In the genomic region with DNA sequence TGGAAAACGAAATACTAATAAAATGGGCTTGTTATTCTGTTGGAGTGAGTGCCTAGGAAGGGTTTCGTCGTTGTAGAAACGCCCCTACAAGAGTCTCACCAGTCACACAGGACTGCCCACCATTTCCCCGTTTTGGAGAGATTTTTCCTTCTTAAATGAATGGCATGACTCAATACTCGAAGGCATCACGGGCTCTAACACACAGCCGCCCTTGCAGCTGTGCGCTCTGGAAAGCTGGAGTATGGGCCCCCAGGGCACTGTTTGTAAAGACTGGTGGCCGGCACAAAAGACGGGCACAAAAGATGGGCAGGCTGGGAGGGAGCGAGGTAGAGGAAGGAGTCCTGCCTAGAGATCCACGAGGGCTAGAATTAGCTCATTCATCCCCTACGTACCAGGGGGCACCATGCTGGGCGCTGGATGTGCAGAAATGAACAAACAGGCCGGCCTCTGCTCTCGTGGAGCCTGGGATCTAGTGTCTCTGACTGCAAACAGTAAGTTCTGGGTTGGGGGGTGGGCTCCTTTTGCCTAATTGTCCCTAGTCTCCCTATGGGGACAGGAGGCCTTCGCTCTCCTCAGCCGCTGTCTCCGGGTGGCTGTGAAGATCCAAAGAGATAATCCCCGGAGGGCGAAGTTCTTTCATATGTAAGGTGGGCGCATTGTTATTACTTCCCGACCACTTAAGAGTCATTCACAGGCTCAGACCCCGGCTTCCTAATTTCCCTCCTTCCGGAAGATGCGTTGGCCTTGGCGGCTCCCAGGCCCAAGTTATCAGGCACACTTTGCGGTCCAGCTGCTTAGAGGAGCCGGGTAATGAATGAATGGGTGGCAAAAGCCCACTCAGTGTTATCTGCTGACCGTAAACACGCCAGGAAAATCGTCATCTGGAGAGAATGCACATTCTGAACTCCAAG, we compare ENCODE assay signal across 14 cellular contexts. TPM values are rescaled to one million over a fixed set of nuclear protein-coding genes. Genes with fewer than 3 reads are reported as not detected.
DNase-seq lines count a peak whose midpoint lies in the region; ATAC-seq, FAIRE-seq and TF ChIP-seq lines count a peak whose summit lies in the region.
"Had no signal": no experiment of that assay in that cellular context is flagged by ENCODE, and none has a peak within 500 bp of the region (broad histone marks: within the 10 kb centered on the region; RNA-seq: fewer than 3 reads in every experiment).

No MANE protein-coding gene starts in this region.

- peak overlapping the region in 1 of 10 experiments; percentile 56; a peak in 2 of 20 replicates for H3K4me3 ChIP-seq in BLaER1 treated with 17β-estradiol and CSF1 and Interleukin-3, amounts not matched to agents 10 nM and 100 nM
- peak overlapping the region; percentile 70 for H3K4me3 ChIP-seq in HUES48 (ENCODE audit: low read depth, low read length)
- H3K4me3 ChIP-seq in H1 (ENCODE audit: extremely low read depth in 1 of 4, insufficient read depth in 2 of 4, low read depth in 3 of 4, low read length in 4 of 4), result peak overlapping the region; percentile 80 to 94 (median 94)
- H3K4me3 ChIP-seq in upper lobe of right lung, result no peak overlapping the region

- POLR2A ChIA-PET in H1 (lab: Charles Lee; ENCODE audit: partially characterized antibody), result interaction anchor here (0.6 to 5.1 kb wide), 35 partner anchors 9 to 954 kb away, joined by 3 to 77 read pairs (median 4); a partner anchor contains a TSS

- peak overlapping the region; percentile 88 for H2BK12ac ChIP-seq in H1 (ENCODE audit: low read depth, low read length)

- no peak overlapping the region for H2AFZ ChIP-seq in H1 (ENCODE audit: low read length)

- H3K4me2 ChIP-seq in BLaER1 treated with 17β-estradiol and CSF1 and Interleukin-3, amounts not matched to agents 10 nM and 100 nM, result peak overlapping the region in 6 of 11 experiments; percentile 50 to 99 (median 92); a peak in 7 of 22 replicates
- peak overlapping the region; percentile 85 to 96 for H3K4me2 ChIP-seq in H1 (ENCODE audit: insufficient read depth in 1 of 2, low read depth in 2 of 2, low read length in 2 of 2)

- H3K4me3 Mint-ChIP-seq in nephron, result peak overlapping the region; percentile 95 to 99 (median 97)

- H4K91ac ChIP-seq in H1 (replicated peaks; ENCODE audit: insufficient read length, low read length), result peak overlapping the region; percentile 98

- H4K20me1 ChIP-seq in BLaER1 treated with 17β-estradiol and CSF1 and Interleukin-3, amounts not matched to agents 10 nM and 100 nM, result peaks cover 0 to 42% (median 24%) of the 10 kb centered on the region in 11 experiments; a peak in 16 of 22 replicates
- peaks cover 3 to 7% of the 10 kb centered on the region in 2 experiments for H4K20me1 ChIP-seq in H1 (replicated peaks in 1 of 2; ENCODE audit: control insufficient read depth in 1 of 2, insufficient read depth in 2 of 2, low read length in 2 of 2)

- no peak for TF ChIP-seq RAD21 in H1 (IDR thresholded peaks at IDR 0.05 in 1 of 2, conservative IDR thresholded peaks at IDR 0.05 in 1 of 2; ENCODE audit: low read depth in 2 of 2, low read length in 2 of 2)

- H3K4me1 Mint-ChIP-seq in nephron, result peaks cover 60% of the 10 kb centered on the region

- FAIRE-seq in H1 (lab: Jason Lieb, UNC), result peak; percentile 92
- FAIRE-seq: bronchial epithelial cell, RCC 7860 had no signal

- H3K14ac ChIP-seq in H1 (ENCODE audit: insufficient read length), result no peak overlapping the region

- H3K27me3 ChIP-seq in BLaER1 treated with 17β-estradiol and CSF1 and Interleukin-3, amounts not matched to agents 10 nM and 100 nM, result peaks cover 72 to 85% (median 76%) of the 10 kb centered on the region in 11 experiments
- peaks cover 40% of the 10 kb centered on the region for H3K27me3 ChIP-seq in HUES48 (ENCODE audit: control insufficient read depth, insufficient read depth, low read length)
- H3K27me3 ChIP-seq in H1 (replicated peaks in 1 of 4; ENCODE audit: control insufficient read depth in 3 of 4, extremely low read depth in 1 of 4, insufficient read depth in 3 of 4, low read length in 3 of 4), result peaks cover 0 to 11% (median 8%) of the 10 kb centered on the region in 4 experiments; a peak in 5 of 7 replicates
- H3K27me3 ChIP-seq in upper lobe of right lung, result peaks cover 74% of the 10 kb centered on the region

- peak overlapping the region; percentile 93 for H2BK120ac ChIP-seq in H1 (replicated peaks; ENCODE audit: low read depth, low read length)

- no peak overlapping the region for H3K23ac ChIP-seq in H1 (ENCODE audit: insufficient read length)

- peaks cover 13 to 20% (median 16%) of the 10 kb centered on the region in 10 experiments for H3K4me1 ChIP-seq in BLaER1 treated with 17β-estradiol and CSF1 and Interleukin-3, amounts not matched to agents 10 nM and 100 nM
- H3K4me1 ChIP-seq in HUES48 (ENCODE audit: control insufficient read depth, insufficient read depth, low read length) (peaks cover 37% of the 10 kb centered on the region), H1 (replicated peaks in 1 of 4; ENCODE audit: control insufficient read depth in 3 of 4, insufficient read depth in 4 of 4, low read length in 3 of 4) (peaks cover 0 to 18% (median 14%) of the 10 kb centered on the region in 4 experiments; a peak in 6 of 7 replicates), upper lobe of right lung (peaks cover 30% of the 10 kb centered on the region)

- no peaks in the 10 kb centered on the region for H3K36me3 ChIP-seq in BLaER1 treated with 17β-estradiol and CSF1 and Interleukin-3, amounts not matched to agents 10 nM and 100 nM
- H3K36me3 ChIP-seq in HUES48 (ENCODE audit: control insufficient read depth, insufficient read depth, low read length) (peaks cover 8% of the 10 kb centered on the region), H1 (ENCODE audit: control insufficient read depth in 2 of 4, insufficient read depth in 4 of 4, low read length in 3 of 4) (peaks cover 0 to 7% (median 2%) of the 10 kb centered on the region in 4 experiments; a peak in 3 of 8 replicates), upper lobe of right lung (no peaks in the 10 kb centered on the region)
- H3K36me3 ChIP-seq: heart left ventricle had no signal

- 2% methylated on average over 33 of the region's 33 CpGs; no CpG with 5 or more reads in 1 of the 2 experiments for WGBS in H1 (ENCODE audit: extremely low coverage in 1 of 2, insufficient coverage in 1 of 2, insufficient read length in 1 of 2, insufficient replicate concordance in 2 of 2, low coverage in 1 of 2, low lambda C conversion rate in 2 of 2, missing lambda C conversion rate in 1 of 2), 2 experiments

- TF ChIP-seq CTCF in H1 (IDR thresholded peaks at IDR 0.05; ENCODE audit: control extremely low read depth in 1 of 3, insufficient read depth in 1 of 3, low read depth in 1 of 3, low read length in 3 of 3) (no peak), nephron (IDR thresholded peaks at IDR 0.05; ENCODE audit: unreplicated experiment in 3 of 3) (no peak), upper lobe of right lung (IDR thresholded peaks at IDR 0.05) (no peak)

- no peak overlapping the region for H3K27ac ChIP-seq in BLaER1 treated with 17β-estradiol and CSF1 and Interleukin-3, amounts not matched to agents 10 nM and 100 nM
- peak overlapping the region; percentile 98 for H3K27ac ChIP-seq in HUES48 (ENCODE audit: low read depth, low read length)
- peak overlapping the region; percentile 89 for H3K27ac ChIP-seq in H1 (ENCODE audit: low read depth, low read length)
- H3K27ac ChIP-seq in upper lobe of right lung, result no peak overlapping the region
- H3K27ac ChIP-seq: heart left ventricle had no signal

- H2BK5ac ChIP-seq in H1 (ENCODE audit: low read depth, low read length), result peak overlapping the region; percentile 97

- peaks cover 4 to 34% (median 29%) of the 10 kb centered on the region in 11 experiments; a peak in 20 of 22 replicates for H3K9me3 ChIP-seq in BLaER1 treated with 17β-estradiol and CSF1 and Interleukin-3, amounts not matched to agents 10 nM and 100 nM (replicated peaks in 1 of 11)
- H3K9me3 ChIP-seq in HUES48 (ENCODE audit: control insufficient read depth, insufficient read depth, low read length), result no peaks in the 10 kb centered on the region
- no peaks in the 10 kb centered on the region for H3K9me3 ChIP-seq in H1 (ENCODE audit: insufficient read depth in 2 of 2, low read depth in 1 of 2, low read length in 1 of 2)
- no peaks in the 10 kb centered on the region for H3K9me3 ChIP-seq in upper lobe of right lung
- H3K9me3 ChIP-seq: heart left ventricle had no signal

- H3K79me1 ChIP-seq in H1 (ENCODE audit: low read depth, low read length), result peaks cover 4% of the 10 kb centered on the region; the same call in 1 of the 2 replicates

- peak overlapping the region; percentile 77 for H3K4ac ChIP-seq in H1 (replicated peaks; ENCODE audit: insufficient read length, low read depth, low read length)

- intact Hi-C loops in upper lobe of right lung (cut with DNase I), result no loop called here

- 0 out of 2 replicates have a peak overlapping the region, but pooled peaks have one; percentile 61 for H2BK15ac ChIP-seq in H1 (ENCODE audit: low read length)

- peak overlapping the region; percentile 77; the same call in 1 of the 2 replicates for H2AK5ac ChIP-seq in H1 (ENCODE audit: low read depth, low read length)

- H4K5ac ChIP-seq in H1 (ENCODE audit: insufficient read length, low read depth, low read length), result peak overlapping the region; percentile 52

- H3K27me3 Mint-ChIP-seq in nephron (ENCODE audit: low read depth), result peaks cover 87% of the 10 kb centered on the region

- peak overlapping the region; percentile 72; the same call in 1 of the 2 replicates for H4K8ac ChIP-seq in H1 (ENCODE audit: extremely low read depth, insufficient read depth, low read length)

- peaks cover 32% of the 10 kb centered on the region for H3K23me2 ChIP-seq in H1 (ENCODE audit: low read depth, low read length)

- H3K27ac Mint-ChIP-seq in nephron, result peak overlapping the region; percentile 84 to 95 (median 84)

- H3K9me3 Mint-ChIP-seq in nephron, result no peaks in the 10 kb centered on the region

- no peak for ATAC-seq in upper lobe of right lung
- ATAC-seq: HCT116 had no signal

- no peak overlapping the region for H3K9ac ChIP-seq in BLaER1 treated with 17β-estradiol and CSF1 and Interleukin-3, amounts not matched to agents 10 nM and 100 nM
- H3K9ac ChIP-seq in HUES48 (ENCODE audit: low read depth, low read length) (peak overlapping the region; percentile 79), H1 (replicated peaks in 1 of 4; ENCODE audit: extremely low read depth in 1 of 4, low read depth in 3 of 4, low read length in 3 of 4) (peak overlapping the region; percentile 63 to 90 (median 86))

- H3K56ac ChIP-seq in H1 (replicated peaks; ENCODE audit: insufficient read length, low read depth, low read length), result peak overlapping the region; percentile 94

- DNase-seq in H1 (ENCODE audit: low read depth in 1 of 2, low spot score in 2 of 2) (peak; percentile 85 to 92), MV-4-11 (lab: John Stamatoyannopoulos, UW) (no peak), HuH-7.5 (ENCODE audit: low spot score) (no peak), upper lobe of right lung (no peak)
- DNase-seq in central memory CD4-positive, alpha-beta T cell, result no peak
- DNase-seq: NCI-H187 treated with DMSO at 0.1 percent for 48 hours had no signal

- H3K18ac ChIP-seq in H1 (ENCODE audit: extremely low read depth, low read length), result peak overlapping the region; percentile 94

- peak overlapping the region; percentile 99 for H2BK20ac ChIP-seq in H1 (ENCODE audit: low read length)

- peaks cover 6% of the 10 kb centered on the region for H3K36me3 Mint-ChIP-seq in nephron (ENCODE audit: low read depth)

- TF ChIP-seq POLR2A in H1 (IDR thresholded peaks at IDR 0.05; ENCODE audit: control extremely low read depth in 1 of 2, low read depth in 2 of 2, low read length in 2 of 2), result peak in 1 of 2 experiments; percentile 99; a peak in 2 of 3 replicates

- peaks cover 15 to 38% of the 10 kb centered on the region in 2 experiments for H3K79me2 ChIP-seq in H1 (ENCODE audit: control insufficient read depth in 1 of 2, insufficient read depth in 2 of 2, low read length in 2 of 2)

- peak in 1 of 2 experiments; percentile 95; a peak in 2 of 3 replicates for TF ChIP-seq EP300 in H1 (IDR thresholded peaks at IDR 0.05; ENCODE audit: borderline replicate concordance in 1 of 2, low read depth in 2 of 2, low read length in 2 of 2)

- CTCF ChIA-PET in H1 (lab: Charles Lee; ENCODE audit: partially characterized antibody), result interaction anchor here (0.6 to 9.5 kb wide), 14 partner anchors 8 to 627 kb away, joined by 3 to 117 read pairs (median 4); no protein-coding TSS in a partner anchor

RNA-seq across cellular contexts. Expression of a gene that starts 1.1 kb away (rescaled TPM):
- 342 and 354 TPM in 2 replicates for total RNA-seq in H1 (2021; fragmentation: NEBNext Ultra II Directional; extraction: Animal tissue kit (Norgen Biotek cat#: 25700))
- polyA plus RNA-seq in H1 (2011; rRNA removed), result 108 and 177 TPM in 2 replicates
- polyA plus RNA-seq in H1 (2011; cell fraction: cytosol; rRNA removed), result 73.3 TPM
- 124 TPM for polyA plus RNA-seq in H1 (2011; cell fraction: nucleus; rRNA removed)
- 338 to 388 TPM (median 363 TPM) in 4 replicates for polyA plus RNA-seq in H1 (2012, experiment 1 of 2)
- polyA plus RNA-seq in H1 (2012, experiment 2 of 2), result 372 TPM
- 748 TPM for polyA plus RNA-seq in H1 (2013, experiment 1 of 2)
- 812 TPM for polyA plus RNA-seq in H1 (2013, experiment 2 of 2)
- 54.6 and 56.4 TPM in 2 replicates for polyA minus RNA-seq in H1 (2011; rRNA and poly(A)+ RNA removed)
- polyA minus RNA-seq in H1 (2011; cell fraction: cytosol; rRNA and poly(A)+ RNA removed), result 119 TPM
- polyA minus RNA-seq in H1 (2011; cell fraction: nucleus; rRNA and poly(A)+ RNA removed), result 63.1 TPM
- 12.5 TPM for total RNA-seq in upper lobe of right lung
- total RNA-seq: bronchial epithelial cell, Calu3 had no signal

RNA-seq across cellular contexts. Expression of a gene that starts 30.2 kb away (rescaled TPM):
- 7.3 and 7.9 TPM in 2 replicates for total RNA-seq in H1 (2021; fragmentation: NEBNext Ultra II Directional; extraction: Animal tissue kit (Norgen Biotek cat#: 25700))
- polyA plus RNA-seq in H1 (2011; rRNA removed), result 4.7 and 9.8 TPM in 2 replicates
- polyA plus RNA-seq in H1 (2011; cell fraction: cytosol; rRNA removed), result 7.9 TPM
- polyA plus RNA-seq in H1 (2011; cell fraction: nucleus; rRNA removed), result 8.2 TPM
- polyA plus RNA-seq in H1 (2012, experiment 1 of 2), result 7.0 to 11.4 TPM (median 7.5 TPM) in 4 replicates
- polyA plus RNA-seq in H1 (2012, experiment 2 of 2), result 3.4 TPM
- polyA plus RNA-seq in H1 (2013, experiment 1 of 2), result 5.1 TPM
- 4.8 TPM for polyA plus RNA-seq in H1 (2013, experiment 2 of 2)
- polyA minus RNA-seq in H1 (2011; rRNA and poly(A)+ RNA removed), result 17.9 and 20.3 TPM in 2 replicates
- polyA minus RNA-seq in H1 (2011; cell fraction: cytosol; rRNA and poly(A)+ RNA removed), result 7.5 TPM
- polyA minus RNA-seq in H1 (2011; cell fraction: nucleus; rRNA and poly(A)+ RNA removed), result 29.8 TPM
- total RNA-seq in upper lobe of right lung, result not detected

Comparison
In these comparisons a context has a peak if more than half of its experiments do, and no peak if none do; other contexts are left out.
1. H3K27ac ChIP-seq: peak in HUES48 (single experiment) and H1 (single experiment); none in BLaER1 treated with 17β-estradiol and CSF1 and Interleukin-3, amounts not matched to agents 10 nM and 100 nM (0 of 11) and upper lobe of right lung (single experiment).
2. H3K9ac ChIP-seq: peak in HUES48 (single experiment) and H1 (4 of 4); none in BLaER1 treated with 17β-estradiol and CSF1 and Interleukin-3, amounts not matched to agents 10 nM and 100 nM (0 of 11).
3. DNase-seq: peak in H1 (2 of 2); none in central memory CD4-positive, alpha-beta T cell (single experiment), MV-4-11 (single experiment), HuH-7.5 (single experiment) and upper lobe of right lung (single experiment).
4. RNA of a gene that starts 1.1 kb away (total RNA-seq): 342 to 354 TPM in H1; 12.5 TPM in upper lobe of right lung (single experiment); every median in the first group is over 10 times any median in the second.